12 cellular contexts compared by ENCODE assay signal in genomic region chr11:62858201-62858600, GRCh38. TPM values are rescaled to one million over a fixed set of nuclear protein-coding genes. Genes with fewer than 3 reads are reported as not detected.
DNase-seq lines count a peak whose midpoint lies in the region; ATAC-seq, FAIRE-seq and TF ChIP-seq lines count a peak whose summit lies in the region.
"Had no signal": no experiment of that assay in that cellular context is flagged by ENCODE, and none has a peak within 500 bp of the region (broad histone marks: within the 10 kb centered on the region; RNA-seq: fewer than 3 reads in every experiment).

No MANE protein-coding gene starts in this region.

- in situ Hi-C loops in HepG2 (cut with HindIII; ENCODE audit: extremely low pct_ligation_motif_present, low pct_unique_long_range_greater_than_20kb), result no loop called here

- intact Hi-C loops in HepG2 (cut with micrococcal nuclease; ENCODE audit: unreplicated experiment), result no loop called here
- intact Hi-C loops in right lobe of liver (cut with DNase I), result loop anchor here in 1 of 2 donors (10.0 kb wide), 1 partner anchor 73 kb away; the partner anchor contains the start of gene TMEM179B

- H3K4me2 ChIP-seq in HepG2 (ENCODE audit: low read depth, low read length), result peak overlapping the region; percentile 97
- peak overlapping the region; percentile 89 for H3K4me2 ChIP-seq in hepatocyte

- no peak for TF ChIP-seq RAD21 in HepG2 (CRISPR knock-in tag; IDR thresholded peaks at IDR 0.05)

- 21% methylated on average over 7 of the region's 7 CpGs for WGBS in HepG2 (ENCODE audit: low lambda C conversion rate)
- WGBS in right lobe of liver (ENCODE audit: insufficient coverage, low coverage, low lambda C conversion rate, missing lambda C conversion rate), result 75% methylated on average over 5 of the region's 7 CpGs
- WGBS in hepatocyte (ENCODE audit: low lambda C conversion rate, missing lambda C conversion rate), result 37% methylated on average over 7 of the region's 7 CpGs

- H3K27me3 ChIP-seq in HepG2 (ENCODE audit: control insufficient read depth in 1 of 2, insufficient read depth in 2 of 2, low read length in 2 of 2) (no peaks in the 10 kb centered on the region; a peak in 1 of 5 replicates), right lobe of liver (no peaks in the 10 kb centered on the region), RWPE2 (ENCODE audit: insufficient read depth, poor library complexity, severe bottlenecking) (no peaks in the 10 kb centered on the region), hepatocyte (no peaks in the 10 kb centered on the region)
- H3K27me3 ChIP-seq: heart right ventricle had no signal

- H3K27ac ChIP-seq in HepG2 (ENCODE audit: extremely low read length, insufficient read depth, low read length) (peak overlapping the region; percentile 91), right lobe of liver (no peak overlapping the region), RWPE2 (ENCODE audit: poor library complexity, severe bottlenecking) (peak overlapping the region; percentile 84), hepatocyte (peak overlapping the region; percentile 43)

- H3K79me2 ChIP-seq in HepG2 (ENCODE audit: insufficient read depth, low read length) (peaks cover 73% of the 10 kb centered on the region), hepatocyte (peaks cover 56% of the 10 kb centered on the region)

- peaks cover 77% of the 10 kb centered on the region for H3K4me1 ChIP-seq in HepG2 (ENCODE audit: insufficient read depth, low read length)
- peaks cover 0 to 19% (median 5%) of the 10 kb centered on the region in 4 donors for H3K4me1 ChIP-seq in right lobe of liver
- peaks cover 50% of the 10 kb centered on the region for H3K4me1 ChIP-seq in RWPE2 (ENCODE audit: insufficient read depth, poor library complexity, severe bottlenecking)
- peaks cover 54% of the 10 kb centered on the region for H3K4me1 ChIP-seq in hepatocyte (ENCODE audit: insufficient read depth)

- no peak for FAIRE-seq in HepG2 (lab: Jason Lieb, UNC)
- FAIRE-seq: colon had no signal

- H2AFZ ChIP-seq in HepG2 (ENCODE audit: low read length) (no peak overlapping the region), hepatocyte (peak overlapping the region; percentile 9)

- no peak for ATAC-seq in HepG2
- no peak for ATAC-seq in right lobe of liver
- no peak for ATAC-seq in RWPE2 (ENCODE audit: low read depth)
- ATAC-seq in GM19452 (IDR thresholded peaks at IDR 0.05; ENCODE audit: unreplicated experiment), result no peak
- ATAC-seq in GM18873 (IDR thresholded peaks at IDR 0.05; ENCODE audit: low FRiP score, unreplicated experiment), result no peak
- ATAC-seq: heart right ventricle had no signal

- H3K36me3 ChIP-seq in HepG2 (replicated peaks in 1 of 2; ENCODE audit: control insufficient read depth in 1 of 2, insufficient read depth in 2 of 2, low read length in 2 of 2) (peaks cover 5 to 20% of the 10 kb centered on the region in 2 experiments), right lobe of liver (peaks cover 0 to 11% (median 5%) of the 10 kb centered on the region in 4 donors), RWPE2 (ENCODE audit: low read depth) (peaks cover 56% of the 10 kb centered on the region), hepatocyte (replicated peaks; ENCODE audit: insufficient read depth, low read depth) (peaks cover 4% of the 10 kb centered on the region)

- H3K9me2 ChIP-seq in hepatocyte (replicated peaks; ENCODE audit: insufficient read depth), result no peaks in the 10 kb centered on the region

- no peaks in the 10 kb centered on the region for H3K9me3 ChIP-seq in HepG2 (ENCODE audit: low read length)
- H3K9me3 ChIP-seq in right lobe of liver, result no peaks in the 10 kb centered on the region
- H3K9me3 ChIP-seq in RWPE2 (ENCODE audit: severe bottlenecking), result no peaks in the 10 kb centered on the region
- no peaks in the 10 kb centered on the region for H3K9me3 ChIP-seq in hepatocyte (ENCODE audit: low read depth)
- H3K9me3 ChIP-seq: heart right ventricle had no signal

- TF ChIP-seq CTCF in HepG2 (CRISPR knock-in tag; IDR thresholded peaks at IDR 0.05), result no peak
- no peak for TF ChIP-seq CTCF in right lobe of liver (IDR thresholded peaks at IDR 0.05)
- TF ChIP-seq CTCF in RWPE2 (IDR thresholded peaks at IDR 0.05; ENCODE audit: poor library complexity, severe bottlenecking), result no peak
- TF ChIP-seq CTCF in hepatocyte (IDR thresholded peaks at IDR 0.05; ENCODE audit: poor library complexity), result no peak

- H3K9ac ChIP-seq in HepG2 (ENCODE audit: insufficient read depth, low read depth, low read length), result peak overlapping the region; percentile 99

- H4K20me1 ChIP-seq in HepG2 (ENCODE audit: insufficient read depth, low read length) (peaks cover 21% of the 10 kb centered on the region), hepatocyte (ENCODE audit: insufficient read depth, poor library complexity, severe bottlenecking) (peaks cover 21% of the 10 kb centered on the region)

- no TSS peak for BruUV-seq in HepG2 (replicated peaks; lab: Mats Ljungman, UMichigan)

- CTCF ChIA-PET in HepG2 (lab: Yijun Ruan, JAX; ENCODE audit: low intra/inter-chr PET ratio, low total read pairs), result no interaction called here

- DNase-seq in HepG2 (ENCODE audit: low spot score), result peak; percentile 50
- DNase-seq in right lobe of liver, result no peak
- DNase-seq in RWPE2 (ENCODE audit: low spot score), result no peak
- DNase-seq in hepatocyte (ENCODE audit: low spot score), result no peak
- no peak for DNase-seq in NCI-H2227 (lab: John Stamatoyannopoulos, UW; ENCODE audit: unreplicated experiment)
- no peak for DNase-seq in germinal center (ENCODE audit: low spot score)
- DNase-seq: heart right ventricle, NCI-H2107, SIG-M5 had no signal

- POLR2A ChIA-PET in HepG2 (lab: Yijun Ruan, JAX), result interaction anchor here (0.6 to 9.4 kb wide), 10 partner anchors 14 to 131 kb away, joined by 3 to 362 read pairs (median 38); partner anchors contain the start of genes HNRNPUL2, SLC3A2, STX5 and TEX54

- peak overlapping the region; percentile 59 to 86 (median 78); a peak in 5 of 6 replicates for H3K4me3 ChIP-seq in HepG2 (replicated peaks in 1 of 3; ENCODE audit: insufficient read depth in 1 of 3, low read depth in 2 of 3, low read length in 3 of 3)
- no peak overlapping the region for H3K4me3 ChIP-seq in right lobe of liver
- peak overlapping the region; percentile 87 for H3K4me3 ChIP-seq in RWPE2 (ENCODE audit: severe bottlenecking)
- H3K4me3 ChIP-seq in hepatocyte, result no peak overlapping the region
- H3K4me3 ChIP-seq: heart right ventricle had no signal

- TF ChIP-seq EP300 in HepG2 (IDR thresholded peaks at IDR 0.05; ENCODE audit: low read depth in 2 of 2, low read length in 2 of 2), result no peak
- TF ChIP-seq EP300 in HepG2 (CRISPR knock-in tag; IDR thresholded peaks at IDR 0.05; ENCODE audit: borderline replicate concordance), result no peak

- TF ChIP-seq POLR2A in HepG2 (IDR thresholded peaks at IDR 0.05; ENCODE audit: insufficient read depth in 1 of 2, low read depth in 2 of 2, low read length in 2 of 2) (no peak), right lobe of liver (IDR thresholded peaks at IDR 0.05) (no peak)

RNA-seq across cellular contexts. Expression of gene WDR74, which starts 18.8 kb away (rescaled TPM):
- total RNA-seq in HepG2 (2016; rRNA removed; fragmentation: Illumina TruSeq; extraction: Trizol), result 68.4 and 83.3 TPM in 2 replicates
- total RNA-seq in HepG2 (2016; cell fraction: cytosol; rRNA removed; fragmentation: Illumina TruSeq; extraction: Trizol; ENCODE audit: low read depth), result 73.1 and 74.3 TPM in 2 replicates
- total RNA-seq in HepG2 (2016; cell fraction: insoluble cytoplasmic fraction; rRNA removed; fragmentation: Illumina TruSeq; extraction: Trizol), result 64.4 and 81.2 TPM in 2 replicates
- 35.8 and 38.0 TPM in 2 replicates for total RNA-seq in HepG2 (2016; cell fraction: membrane; rRNA removed; fragmentation: Illumina TruSeq; extraction: Trizol)
- total RNA-seq in HepG2 (2016; cell fraction: nucleus; rRNA removed; fragmentation: Illumina TruSeq; extraction: Trizol), result 65.9 and 69.3 TPM in 2 replicates
- polyA plus RNA-seq in HepG2 (2011; rRNA removed), result 77.0 and 84.6 TPM in 2 replicates
- polyA plus RNA-seq in HepG2 (2011; cell fraction: cytosol; rRNA removed), result 65.2 and 92.4 TPM in 2 replicates
- polyA plus RNA-seq in HepG2 (2011; cell fraction: nucleus; rRNA removed), result 200 and 217 TPM in 2 replicates
- 46.6 and 65.2 TPM in 2 replicates for polyA plus RNA-seq in HepG2 (2012)
- 14.6 and 16.3 TPM in 2 replicates for polyA plus RNA-seq in HepG2 (2016; cell fraction: cytosol; fragmentation: Illumina TruSeq; extraction: Trizol; ENCODE audit: low read depth)
- 58.9 and 67.1 TPM in 2 replicates for polyA plus RNA-seq in HepG2 (2016; cell fraction: insoluble cytoplasmic fraction; fragmentation: Illumina TruSeq; extraction: Trizol; ENCODE audit: low read depth)
- 19.3 and 20.8 TPM in 2 replicates for polyA plus RNA-seq in HepG2 (2016; cell fraction: membrane; fragmentation: Illumina TruSeq; extraction: Trizol; ENCODE audit: low read depth)
- polyA plus RNA-seq in HepG2 (2016; cell fraction: nucleus; fragmentation: Illumina TruSeq; extraction: Trizol; ENCODE audit: insufficient read depth, low read depth), result 134 and 146 TPM in 2 replicates
- 110 and 251 TPM in 2 replicates for polyA minus RNA-seq in HepG2 (2011; rRNA and poly(A)+ RNA removed; ENCODE audit: low replicate concordance)
- polyA minus RNA-seq in HepG2 (2011; cell fraction: cytosol; rRNA and poly(A)+ RNA removed), result 31.0 and 38.8 TPM in 2 replicates
- polyA minus RNA-seq in HepG2 (2011; cell fraction: nucleus; rRNA and poly(A)+ RNA removed), result 217 and 271 TPM in 2 replicates
- 10 to 100 TPM; 17.6 to 30.6 (median 24.3) TPM for total RNA-seq in right lobe of liver
- 28.0 and 30.9 TPM in 2 replicates for total RNA-seq in hepatocyte
- polyA plus RNA-seq in hepatocyte, result 28.9 and 34.1 TPM in 2 replicates

RNA-seq across cellular contexts. Expression of gene SLC3A2, which starts 22.5 kb away (rescaled TPM):
- 94.8 and 213 TPM in 2 replicates for total RNA-seq in HepG2 (2016; rRNA removed; fragmentation: Illumina TruSeq; extraction: Trizol)
- total RNA-seq in HepG2 (2016; cell fraction: cytosol; rRNA removed; fragmentation: Illumina TruSeq; extraction: Trizol; ENCODE audit: low read depth), result 38.0 and 39.9 TPM in 2 replicates
- total RNA-seq in HepG2 (2016; cell fraction: insoluble cytoplasmic fraction; rRNA removed; fragmentation: Illumina TruSeq; extraction: Trizol), result 86.4 and 215 TPM in 2 replicates
- total RNA-seq in HepG2 (2016; cell fraction: membrane; rRNA removed; fragmentation: Illumina TruSeq; extraction: Trizol), result 38.3 and 41.7 TPM in 2 replicates
- total RNA-seq in HepG2 (2016; cell fraction: nucleus; rRNA removed; fragmentation: Illumina TruSeq; extraction: Trizol), result 205 and 227 TPM in 2 replicates
- polyA plus RNA-seq in HepG2 (2011; rRNA removed), result 225 and 226 TPM in 2 replicates
- 197 and 232 TPM in 2 replicates for polyA plus RNA-seq in HepG2 (2011; cell fraction: cytosol; rRNA removed)
- polyA plus RNA-seq in HepG2 (2011; cell fraction: nucleus; rRNA removed), result 387 TPM in 2 replicates
- polyA plus RNA-seq in HepG2 (2012), result 155 and 209 TPM in 2 replicates
- polyA plus RNA-seq in HepG2 (2016; cell fraction: cytosol; fragmentation: Illumina TruSeq; extraction: Trizol; ENCODE audit: low read depth), result 14.6 and 16.2 TPM in 2 replicates
- polyA plus RNA-seq in HepG2 (2016; cell fraction: insoluble cytoplasmic fraction; fragmentation: Illumina TruSeq; extraction: Trizol; ENCODE audit: low read depth), result 86.8 and 89.1 TPM in 2 replicates
- 14.4 and 19.1 TPM in 2 replicates for polyA plus RNA-seq in HepG2 (2016; cell fraction: membrane; fragmentation: Illumina TruSeq; extraction: Trizol; ENCODE audit: low read depth)
- 322 and 351 TPM in 2 replicates for polyA plus RNA-seq in HepG2 (2016; cell fraction: nucleus; fragmentation: Illumina TruSeq; extraction: Trizol; ENCODE audit: insufficient read depth, low read depth)
- polyA minus RNA-seq in HepG2 (2011; rRNA and poly(A)+ RNA removed; ENCODE audit: low replicate concordance), result 232 and 734 TPM in 2 replicates
- 189 and 204 TPM in 2 replicates for polyA minus RNA-seq in HepG2 (2011; cell fraction: cytosol; rRNA and poly(A)+ RNA removed)
- polyA minus RNA-seq in HepG2 (2011; cell fraction: nucleus; rRNA and poly(A)+ RNA removed), result 166 and 194 TPM in 2 replicates
- total RNA-seq in right lobe of liver, result 100 to 1,000 TPM in 1 of 6 experiments, 10 to 100 TPM in 5; 39.8 to 106 (median 63.0) TPM
- 335 and 573 TPM in 2 replicates for total RNA-seq in hepatocyte
- 456 and 476 TPM in 2 replicates for polyA plus RNA-seq in hepatocyte

RNA-seq across cellular contexts. Expression of gene TEX54, which starts 25.6 kb away (rescaled TPM):
- total RNA-seq in HepG2 (2016; rRNA removed; fragmentation: Illumina TruSeq; extraction: Trizol), result not detected in 2 replicates
- total RNA-seq in HepG2 (2016; cell fraction: cytosol; rRNA removed; fragmentation: Illumina TruSeq; extraction: Trizol; ENCODE audit: low read depth), result not detected in 2 replicates
- total RNA-seq in HepG2 (2016; cell fraction: insoluble cytoplasmic fraction; rRNA removed; fragmentation: Illumina TruSeq; extraction: Trizol), result not detected in 2 replicates
- not detected in 2 replicates for total RNA-seq in HepG2 (2016; cell fraction: membrane; rRNA removed; fragmentation: Illumina TruSeq; extraction: Trizol)
- total RNA-seq in HepG2 (2016; cell fraction: nucleus; rRNA removed; fragmentation: Illumina TruSeq; extraction: Trizol), result not detected in 2 replicates
- not detected in 2 replicates for polyA plus RNA-seq in HepG2 (2011; rRNA removed)
- polyA plus RNA-seq in HepG2 (2011; cell fraction: cytosol; rRNA removed), result not detected in 2 replicates
- polyA plus RNA-seq in HepG2 (2011; cell fraction: nucleus; rRNA removed), result not detected in 2 replicates
- polyA plus RNA-seq in HepG2 (2012), result 0.55 TPM in 1 of 2 replicates, not detected in the other
- not detected in 2 replicates for polyA plus RNA-seq in HepG2 (2016; cell fraction: cytosol; fragmentation: Illumina TruSeq; extraction: Trizol; ENCODE audit: low read depth)
- not detected in 2 replicates for polyA plus RNA-seq in HepG2 (2016; cell fraction: insoluble cytoplasmic fraction; fragmentation: Illumina TruSeq; extraction: Trizol; ENCODE audit: low read depth)
- not detected in 2 replicates for polyA plus RNA-seq in HepG2 (2016; cell fraction: membrane; fragmentation: Illumina TruSeq; extraction: Trizol; ENCODE audit: low read depth)
- polyA plus RNA-seq in HepG2 (2016; cell fraction: nucleus; fragmentation: Illumina TruSeq; extraction: Trizol; ENCODE audit: insufficient read depth, low read depth), result not detected in 2 replicates
- not detected in 2 replicates for polyA minus RNA-seq in HepG2 (2011; rRNA and poly(A)+ RNA removed; ENCODE audit: low replicate concordance)
- polyA minus RNA-seq in HepG2 (2011; cell fraction: cytosol; rRNA and poly(A)+ RNA removed), result not detected in 2 replicates
- polyA minus RNA-seq in HepG2 (2011; cell fraction: nucleus; rRNA and poly(A)+ RNA removed), result not detected in 2 replicates
- not detected for total RNA-seq in right lobe of liver
- total RNA-seq in hepatocyte, result not detected in 2 replicates
- 1.8 and 3.5 TPM in 2 replicates for polyA plus RNA-seq in hepatocyte
- total RNA-seq: heart right ventricle had no signal
- polyA plus RNA-seq: heart right ventricle had no signal

RNA-seq across cellular contexts. Expression of gene STX5, which starts 26.4 kb away (rescaled TPM):
- total RNA-seq in HepG2 (2016; rRNA removed; fragmentation: Illumina TruSeq; extraction: Trizol) (26.9 and 29.2 TPM in 2 replicates), right lobe of liver (10 to 100 TPM; 22.1 to 27.8 (median 24.6) TPM), hepatocyte (35.4 and 37.3 TPM in 2 replicates)
- total RNA-seq in HepG2 (2016; cell fraction: cytosol; rRNA removed; fragmentation: Illumina TruSeq; extraction: Trizol; ENCODE audit: low read depth), result 11.5 and 13.1 TPM in 2 replicates
- 28.7 and 31.4 TPM in 2 replicates for total RNA-seq in HepG2 (2016; cell fraction: insoluble cytoplasmic fraction; rRNA removed; fragmentation: Illumina TruSeq; extraction: Trizol)
- 21.4 and 25.5 TPM in 2 replicates for total RNA-seq in HepG2 (2016; cell fraction: membrane; rRNA removed; fragmentation: Illumina TruSeq; extraction: Trizol)
- total RNA-seq in HepG2 (2016; cell fraction: nucleus; rRNA removed; fragmentation: Illumina TruSeq; extraction: Trizol), result 19.8 and 21.0 TPM in 2 replicates
- polyA plus RNA-seq in HepG2 (2011; rRNA removed) (30.0 and 36.6 TPM in 2 replicates), hepatocyte (49.7 and 50.4 TPM in 2 replicates)
- polyA plus RNA-seq in HepG2 (2011; cell fraction: cytosol; rRNA removed), result 40.4 and 44.3 TPM in 2 replicates
- 58.1 and 64.7 TPM in 2 replicates for polyA plus RNA-seq in HepG2 (2011; cell fraction: nucleus; rRNA removed)
- 34.4 and 38.4 TPM in 2 replicates for polyA plus RNA-seq in HepG2 (2012)
- polyA plus RNA-seq in HepG2 (2016; cell fraction: cytosol; fragmentation: Illumina TruSeq; extraction: Trizol; ENCODE audit: low read depth), result 16.7 and 21.3 TPM in 2 replicates
- 46.7 and 47.9 TPM in 2 replicates for polyA plus RNA-seq in HepG2 (2016; cell fraction: insoluble cytoplasmic fraction; fragmentation: Illumina TruSeq; extraction: Trizol; ENCODE audit: low read depth)
- 24.0 and 30.0 TPM in 2 replicates for polyA plus RNA-seq in HepG2 (2016; cell fraction: membrane; fragmentation: Illumina TruSeq; extraction: Trizol; ENCODE audit: low read depth)
- polyA plus RNA-seq in HepG2 (2016; cell fraction: nucleus; fragmentation: Illumina TruSeq; extraction: Trizol; ENCODE audit: insufficient read depth, low read depth), result 28.2 and 33.5 TPM in 2 replicates
- 75.1 and 110 TPM in 2 replicates for polyA minus RNA-seq in HepG2 (2011; rRNA and poly(A)+ RNA removed; ENCODE audit: low replicate concordance)
- 15.7 and 21.4 TPM in 2 replicates for polyA minus RNA-seq in HepG2 (2011; cell fraction: cytosol; rRNA and poly(A)+ RNA removed)
- 39.8 and 49.6 TPM in 2 replicates for polyA minus RNA-seq in HepG2 (2011; cell fraction: nucleus; rRNA and poly(A)+ RNA removed)

RNA-seq across cellular contexts. Expression of gene NXF1, which starts 53.0 kb away (rescaled TPM):
- 26.2 and 30.9 TPM in 2 replicates for total RNA-seq in HepG2 (2016; rRNA removed; fragmentation: Illumina TruSeq; extraction: Trizol)
- 6.3 and 6.4 TPM in 2 replicates for total RNA-seq in HepG2 (2016; cell fraction: cytosol; rRNA removed; fragmentation: Illumina TruSeq; extraction: Trizol; ENCODE audit: low read depth)
- total RNA-seq in HepG2 (2016; cell fraction: insoluble cytoplasmic fraction; rRNA removed; fragmentation: Illumina TruSeq; extraction: Trizol), result 26.3 and 28.4 TPM in 2 replicates
- 7.6 and 10.4 TPM in 2 replicates for total RNA-seq in HepG2 (2016; cell fraction: membrane; rRNA removed; fragmentation: Illumina TruSeq; extraction: Trizol)
- 34.7 and 37.1 TPM in 2 replicates for total RNA-seq in HepG2 (2016; cell fraction: nucleus; rRNA removed; fragmentation: Illumina TruSeq; extraction: Trizol)
- polyA plus RNA-seq in HepG2 (2011; rRNA removed), result 30.4 and 39.7 TPM in 2 replicates
- polyA plus RNA-seq in HepG2 (2011; cell fraction: cytosol; rRNA removed), result 18.7 and 20.6 TPM in 2 replicates
- polyA plus RNA-seq in HepG2 (2011; cell fraction: nucleus; rRNA removed), result 353 and 401 TPM in 2 replicates
- polyA plus RNA-seq in HepG2 (2012), result 36.2 and 63.4 TPM in 2 replicates
- 5.1 and 5.2 TPM in 2 replicates for polyA plus RNA-seq in HepG2 (2016; cell fraction: cytosol; fragmentation: Illumina TruSeq; extraction: Trizol; ENCODE audit: low read depth)
- polyA plus RNA-seq in HepG2 (2016; cell fraction: insoluble cytoplasmic fraction; fragmentation: Illumina TruSeq; extraction: Trizol; ENCODE audit: low read depth), result 49.2 and 51.6 TPM in 2 replicates
- polyA plus RNA-seq in HepG2 (2016; cell fraction: membrane; fragmentation: Illumina TruSeq; extraction: Trizol; ENCODE audit: low read depth), result 10.3 and 10.6 TPM in 2 replicates
- 134 and 143 TPM in 2 replicates for polyA plus RNA-seq in HepG2 (2016; cell fraction: nucleus; fragmentation: Illumina TruSeq; extraction: Trizol; ENCODE audit: insufficient read depth, low read depth)
- polyA minus RNA-seq in HepG2 (2011; rRNA and poly(A)+ RNA removed; ENCODE audit: low replicate concordance), result 24.4 and 74.3 TPM in 2 replicates
- polyA minus RNA-seq in HepG2 (2011; cell fraction: cytosol; rRNA and poly(A)+ RNA removed), result 11.6 and 13.2 TPM in 2 replicates
- 56.4 and 77.8 TPM in 2 replicates for polyA minus RNA-seq in HepG2 (2011; cell fraction: nucleus; rRNA and poly(A)+ RNA removed)
- total RNA-seq in right lobe of liver, result 10 to 100 TPM; 24.7 to 42.9 (median 32.3) TPM
- total RNA-seq in hepatocyte, result 37.2 and 37.6 TPM in 2 replicates
- 71.9 and 91.4 TPM in 2 replicates for polyA plus RNA-seq in hepatocyte

Comparison
In these comparisons a context has a peak if more than half of its experiments do, and no peak if none do; other contexts are left out.
1. H3K27ac ChIP-seq: peak in HepG2 (single experiment), RWPE2 (single experiment) and hepatocyte (single experiment); none in right lobe of liver (0 of 3).
2. H3K4me3 ChIP-seq: peak in HepG2 (3 of 3) and RWPE2 (single experiment); none in right lobe of liver (0 of 3) and hepatocyte (single experiment).